Comparison of ENCODE assay signal across 8 cellular contexts in the genomic region with DNA sequence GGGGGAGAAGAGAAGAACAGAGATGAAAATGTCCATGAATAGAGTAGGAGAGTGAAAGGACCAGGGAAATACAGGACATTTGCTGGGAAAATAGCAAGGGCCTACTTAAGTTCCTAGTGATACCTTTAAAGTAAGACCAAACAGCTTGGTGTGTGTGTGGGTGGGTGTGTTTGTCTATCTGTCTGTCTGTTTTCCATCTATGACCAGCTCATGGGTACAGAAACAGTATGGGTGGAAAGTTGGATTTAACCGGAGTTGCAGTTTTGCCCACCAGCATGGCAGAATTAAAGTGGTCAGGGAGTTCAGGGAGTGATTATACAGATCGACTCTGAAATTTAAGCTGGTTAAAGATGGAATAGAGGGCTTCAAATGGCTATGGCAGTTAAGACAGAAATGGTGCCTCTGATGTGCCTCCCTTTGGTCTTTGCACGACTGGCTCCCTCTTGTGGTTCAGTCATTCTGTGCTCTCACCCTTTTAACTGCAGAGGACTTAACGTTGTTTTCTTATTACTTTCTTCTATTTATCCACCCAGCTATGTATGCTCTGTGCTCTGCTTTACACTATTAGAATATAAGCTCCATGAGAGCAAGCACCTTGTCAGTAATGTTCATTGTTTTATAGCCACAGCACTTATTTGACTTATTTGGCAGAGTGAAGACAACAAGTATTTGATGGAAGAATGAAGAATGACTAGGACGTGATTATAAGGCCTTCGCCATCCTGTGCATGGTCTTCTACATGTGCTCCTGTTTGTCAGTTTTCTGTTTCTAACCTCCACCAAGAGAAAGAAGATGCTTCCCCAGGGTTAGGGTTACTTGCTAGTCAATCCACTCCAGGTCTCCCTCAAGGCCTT.
A peak's percentile ranks its signal among the peaks of the same experiment; 100 is the strongest.
DNase-seq lines count a peak whose midpoint lies in the region; ATAC-seq and TF ChIP-seq lines count a peak whose summit lies in the region.

No MANE protein-coding gene starts in this region.

- 0 out of 2 replicates have a peak overlapping the region, but pooled peaks have one; percentile 49 for H3K27ac ChIP-seq in SK-N-MC
- no peak overlapping the region for H3K27ac ChIP-seq in gastrocnemius medialis

- in situ Hi-C loops in gastrocnemius medialis (cut with MboI; ENCODE audit: low sequenced_read_pairs in 4 of 4): loop anchor here in 2 of 4 donors (10.0 to 25.0 kb wide), 3 partner anchors 101 to 612 kb away; no protein-coding TSS in a partner anchor

- TF ChIP-seq POLR2A in gastrocnemius medialis (IDR thresholded peaks at IDR 0.05): no peak

- H3K4me3 ChIP-seq in SK-N-MC: no peak overlapping the region
- H3K4me3 ChIP-seq in gastrocnemius medialis: no peak overlapping the region

- H3K4me1 Mint-ChIP-seq in activated naive CD4-positive, alpha-beta T cell treated with anti-CD3 and anti-CD28 coated beads for 36 hours (ENCODE audit: low read depth): peaks cover 20% of the 10 kb centered on the region

- no peaks in the 10 kb centered on the region for H3K27me3 ChIP-seq in gastrocnemius medialis

- no peaks in the 10 kb centered on the region for H3K36me3 Mint-ChIP-seq in activated naive CD4-positive, alpha-beta T cell treated with anti-CD3 and anti-CD28 coated beads for 36 hours (ENCODE audit: low read depth)

- H3K9ac ChIP-seq in SK-N-MC (ENCODE audit: insufficient read length): no peak overlapping the region

- H3K36me3 ChIP-seq in SK-N-MC (ENCODE audit: insufficient read depth, low read length) (no peaks in the 10 kb centered on the region), gastrocnemius medialis (no peaks in the 10 kb centered on the region)

- peak; percentile 64 for DNase-seq in DMS79 treated with DMSO at 0.1 percent for 48 hours (lab: John Stamatoyannopoulos, UW)
- peak; percentile 63 for DNase-seq in M059J (ENCODE audit: low read depth)
- DNase-seq in SK-N-MC (ENCODE audit: low read depth, low spot score): peak; percentile 80
- DNase-seq in activated naive CD4-positive, alpha-beta T cell treated with anti-CD3 and anti-CD28 coated beads for 36 hours: peak; percentile 84
- DNase-seq in head of caudate nucleus: peak in 36 of 42 donors; percentile 16 to 83 (median 55)
- DNase-seq in gastrocnemius medialis: peak; percentile 32 to 49

- H3K9me3 Mint-ChIP-seq in activated naive CD4-positive, alpha-beta T cell treated with anti-CD3 and anti-CD28 coated beads for 36 hours: no peaks in the 10 kb centered on the region

- H3K27me3 Mint-ChIP-seq in activated naive CD4-positive, alpha-beta T cell treated with anti-CD3 and anti-CD28 coated beads for 36 hours (ENCODE audit: low read depth): no peaks in the 10 kb centered on the region

- CTCF ChIA-PET in activated naive CD4-positive, alpha-beta T cell treated with anti-CD3 and anti-CD28 coated beads for 36 hours (lab: Charles Lee): interaction anchor here (0.8 to 7.2 kb wide), 35 partner anchors 9 to 616 kb away, joined by 3 to 118 read pairs (median 4); a partner anchor contains a TSS

- H3K9me3 ChIP-seq in SK-N-MC (ENCODE audit: low read depth, low read length) (no peaks in the 10 kb centered on the region), gastrocnemius medialis (no peaks in the 10 kb centered on the region)

- no peak overlapping the region for H3K27ac Mint-ChIP-seq in activated naive CD4-positive, alpha-beta T cell treated with anti-CD3 and anti-CD28 coated beads for 36 hours

- H3K4me1 ChIP-seq in gastrocnemius medialis: no peaks in the 10 kb centered on the region

- intact Hi-C loops in activated naive CD4-positive, alpha-beta T cell treated with anti-CD3 and anti-CD28 coated beads for 36 hours (cut with micrococcal nuclease): loop anchor here (1.0 to 5.0 kb wide), 9 partner anchors 8 to 808 kb away; no protein-coding TSS in a partner anchor
- intact Hi-C loops in head of caudate nucleus (cut with DNase I): no loop called here
- intact Hi-C loops in gastrocnemius medialis (cut with DNase I; ENCODE audit: low total_unique reads): loop anchor here (1.0 kb wide), 1 partner anchor 15 kb away; no protein-coding TSS in a partner anchor

- no peak overlapping the region for H3K4me3 Mint-ChIP-seq in activated naive CD4-positive, alpha-beta T cell treated with anti-CD3 and anti-CD28 coated beads for 36 hours

- TF ChIP-seq CTCF in gastrocnemius medialis (IDR thresholded peaks at IDR 0.05 in 4 of 5, conservative IDR thresholded peaks at IDR 0.05 in 1 of 5): peak; percentile 70 to 84 (median 76)

- ATAC-seq in GM21825 (IDR thresholded peaks at IDR 0.05; ENCODE audit: unreplicated experiment) (peak; percentile 78), gastrocnemius medialis (peak; percentile 89 to 95), HG03039 (IDR thresholded peaks at IDR 0.05; ENCODE audit: unreplicated experiment) (no peak)
